Comparison of ENCODE assay signal across 31 cellular contexts in genomic region chr6:2920671-2921112, GRCh38. TPM values are rescaled to one million over a fixed set of nuclear protein-coding genes. Genes with fewer than 3 reads are reported as not detected.
A peak's percentile ranks its signal among the peaks of the same experiment; 100 is the strongest.
DNase-seq lines count a peak whose midpoint lies in the region; ATAC-seq, FAIRE-seq and TF ChIP-seq lines count a peak whose summit lies in the region.
"Had no signal": no experiment of that assay in that cellular context is flagged by ENCODE, and none has a peak within 500 bp of the region (broad histone marks: within the 10 kb centered on the region; RNA-seq: fewer than 3 reads in every experiment).

No MANE protein-coding gene starts in this region.

- H4K5ac ChIP-seq in H1 (ENCODE audit: insufficient read length, low read depth, low read length): peak overlapping the region; percentile 34

- H4K8ac ChIP-seq in H1 (ENCODE audit: extremely low read depth, insufficient read depth, low read length) (peak overlapping the region; percentile 77), trophoblast cell (ENCODE audit: low read depth, low read length) (no peak overlapping the region)

- H2AK5ac ChIP-seq in H1 (ENCODE audit: low read depth, low read length) (peak overlapping the region; percentile 95), trophoblast cell (ENCODE audit: low read length) (no peak overlapping the region)

- POLR2A ChIA-PET in activated CD4-positive, alpha-beta T cell treated with anti-CD3 and anti-CD28 coated beads, Interleukin-2, amount 10 ng/mL, durations not matched to agents 7 days and 5 days (lab: Charles Lee): no interaction called here
- POLR2A ChIA-PET in HCT116 (lab: Charles Lee): no interaction called here
- POLR2A ChIA-PET in H1 (lab: Charles Lee; ENCODE audit: partially characterized antibody): interaction anchor here (0.7 to 2.3 kb wide), 4 partner anchors 9 to 68 kb away, joined by 3 to 10 read pairs (median 3); no protein-coding TSS in a partner anchor

- FAIRE-seq in H1 (lab: Jason Lieb, UNC): no peak
- FAIRE-seq: D721Med, endometrium, frontal cortex, H54, urothelium cell line had no signal

- ATAC-seq in HCT116 (peak; percentile 61; the same call in 1 of the 2 replicates), GM19351 (IDR thresholded peaks at IDR 0.05; ENCODE audit: unreplicated experiment) (no peak)
- ATAC-seq: Panc1 had no signal

- H2BK15ac ChIP-seq in H1 (ENCODE audit: low read length): peak overlapping the region; percentile 76; the same call in 1 of the 2 replicates

- H2BK20ac ChIP-seq in H1 (ENCODE audit: low read length): peak overlapping the region; percentile 96; the same call in 1 of the 2 replicates

- TF ChIP-seq CTCF in HCT116 (IDR thresholded peaks at IDR 0.05 in 2 of 3, conservative IDR thresholded peaks at IDR 0.05 in 1 of 3; ENCODE audit: borderline replicate concordance in 1 of 3, insufficient read depth in 1 of 3, low read depth in 2 of 3, low read length in 2 of 3): no peak
- TF ChIP-seq CTCF in H1 (IDR thresholded peaks at IDR 0.05; ENCODE audit: control extremely low read depth in 1 of 3, insufficient read depth in 1 of 3, low read depth in 1 of 3, low read length in 3 of 3): no peak

- H3K79me1 ChIP-seq in H1 (ENCODE audit: low read depth, low read length) (no peaks in the 10 kb centered on the region), trophoblast cell (ENCODE audit: low read length) (no peaks in the 10 kb centered on the region)

- H3K23me2 ChIP-seq in H1 (ENCODE audit: low read depth, low read length): no peaks in the 10 kb centered on the region

- H3K4me2 ChIP-seq in HCT116 (ENCODE audit: low read length): no peak overlapping the region
- H3K4me2 ChIP-seq in H1 (ENCODE audit: insufficient read depth in 1 of 2, low read depth in 2 of 2, low read length in 2 of 2): peak overlapping the region in 1 of 2 experiments; percentile 21; a peak in 1 of 4 replicates
- H3K4me2 ChIP-seq in trophoblast cell (ENCODE audit: low read length): no peak overlapping the region
- H3K4me2 ChIP-seq: smooth muscle cell had no signal

- H3K27me3 ChIP-seq in HCT116 (ENCODE audit: insufficient read depth, low read length): no peaks in the 10 kb centered on the region
- H3K27me3 ChIP-seq in H1 (replicated peaks in 1 of 4; ENCODE audit: control insufficient read depth in 3 of 4, extremely low read depth in 1 of 4, insufficient read depth in 3 of 4, low read length in 3 of 4): no peaks in the 10 kb centered on the region
- no peaks in the 10 kb centered on the region for H3K27me3 ChIP-seq in trophoblast cell (ENCODE audit: insufficient read depth, low read length)
- H3K27me3 ChIP-seq: ascending aorta, cardiac muscle cell, suprapubic skin had no signal

- no peaks in the 10 kb centered on the region for H3K36me3 Mint-ChIP-seq in activated CD4-positive, alpha-beta T cell treated with anti-CD3 and anti-CD28 coated beads, Interleukin-2, amount 10 ng/mL, durations not matched to agents 7 days and 5 days (ENCODE audit: low read depth)
- H3K36me3 Mint-ChIP-seq: naive B cell had no signal

- no peak overlapping the region for H4K12ac ChIP-seq in trophoblast cell (ENCODE audit: low read depth, low read length)

- H2BK120ac ChIP-seq in H1 (replicated peaks; ENCODE audit: low read depth, low read length) (peak overlapping the region; percentile 52), trophoblast cell (ENCODE audit: insufficient read depth, low read length, poor library complexity) (no peak overlapping the region)

- H4K91ac ChIP-seq in H1 (replicated peaks; ENCODE audit: insufficient read length, low read length) (peak overlapping the region; percentile 84), trophoblast cell (ENCODE audit: low read depth, low read length) (no peak overlapping the region)

- H3K4me3 ChIP-seq in HCT116 (replicated peaks in 1 of 2; ENCODE audit: low read depth in 1 of 2, low read length in 2 of 2): no peak overlapping the region
- no peak overlapping the region for H3K4me3 ChIP-seq in H1 (ENCODE audit: extremely low read depth in 1 of 4, insufficient read depth in 2 of 4, low read depth in 3 of 4, low read length in 4 of 4)
- H3K4me3 ChIP-seq in trophoblast cell (ENCODE audit: low read depth, low read length): no peak overlapping the region
- H3K4me3 ChIP-seq: ascending aorta, cardiac muscle cell, smooth muscle cell, suprapubic skin had no signal

- DNase-seq in activated CD4-positive, alpha-beta T cell treated with anti-CD3 and anti-CD28 coated beads, Interleukin-2, amount 10 ng/mL, durations not matched to agents 7 days and 5 days: no peak
- DNase-seq in activated CD4-positive, alpha-beta T cell treated with anti-CD3 and anti-CD28 coated beads, Interleukin-2, amount 50 U/mL, for 4 hours: no peak
- no peak for DNase-seq in HCT116 (ENCODE audit: low read depth, low spot score)
- DNase-seq in H1 (ENCODE audit: low read depth in 1 of 2, low spot score in 2 of 2): peak in 1 of 2 experiments; percentile 55
- peak; percentile 98 to 99 for DNase-seq in trophoblast cell
- DNase-seq in NCI-H1694 (lab: John Stamatoyannopoulos, UW): no peak
- no peak for DNase-seq in activated CD4-positive, alpha-beta T cell treated with anti-CD3 and anti-CD28 coated beads for 4 hours
- DNase-seq: 8988T; activated CD4-positive, alpha-beta T cell treated with anti-CD3 and anti-CD28 coated beads, Interleukin-2, amount 10 ng/mL, durations not matched to agents 24 days and 14 days; activated gamma-delta T cell; activated naive CD8-positive, alpha-beta T cell treated with anti-CD3 and anti-CD28 coated beads, Interleukin-2, amount 10 ng/mL, durations not matched to agents 7 days and 5 days; immature natural killer cell; naive B cell; NCI-H1105; NCI-H2029 treated with DMSO at 0.1 percent for 48 hours; NCI-H2227 treated with DMSO at 0.1 percent for 48 hours; NCI-H526 treated with DMSO at 0.1 percent for 48 hours; SHP77 had no signal

- no peak overlapping the region for H3K4me3 Mint-ChIP-seq in activated CD4-positive, alpha-beta T cell treated with anti-CD3 and anti-CD28 coated beads, Interleukin-2, amount 10 ng/mL, durations not matched to agents 7 days and 5 days
- H3K4me3 Mint-ChIP-seq: activated CD4-positive, alpha-beta T cell treated with anti-CD3 and anti-CD28 coated beads, Interleukin-2, amount 10 ng/mL, durations not matched to agents 24 days and 14 days; activated naive CD8-positive, alpha-beta T cell treated with anti-CD3 and anti-CD28 coated beads, Interleukin-2, amount 10 ng/mL, durations not matched to agents 7 days and 5 days; CD14-positive monocyte; immature natural killer cell; naive B cell had no signal

- H4K20me1 ChIP-seq in HCT116 (ENCODE audit: insufficient read depth) (no peaks in the 10 kb centered on the region), H1 (replicated peaks in 1 of 2; ENCODE audit: control insufficient read depth in 1 of 2, insufficient read depth in 2 of 2, low read length in 2 of 2) (no peaks in the 10 kb centered on the region)

- H3K56ac ChIP-seq in H1 (replicated peaks; ENCODE audit: insufficient read length, low read depth, low read length): no peak overlapping the region

- H2AFZ ChIP-seq in HCT116 (ENCODE audit: low read depth, low read length, poor library complexity, severe bottlenecking): no peak overlapping the region
- H2AFZ ChIP-seq in H1 (ENCODE audit: low read length): no peak overlapping the region
- no peak overlapping the region for H2AFZ ChIP-seq in trophoblast cell (ENCODE audit: insufficient read depth, low read length, poor library complexity)

- H3K9me3 ChIP-seq in HCT116 (ENCODE audit: control insufficient read depth in 1 of 2, insufficient read depth in 1 of 2, low read depth in 1 of 2, low read length in 2 of 2) (no peaks in the 10 kb centered on the region), H1 (ENCODE audit: insufficient read depth in 2 of 2, low read depth in 1 of 2, low read length in 1 of 2) (no peaks in the 10 kb centered on the region), trophoblast cell (ENCODE audit: insufficient read depth, low read depth, low read length) (peaks cover 3% of the 10 kb centered on the region)
- H3K9me3 ChIP-seq: ascending aorta, suprapubic skin had no signal

- intact Hi-C loops in HCT116 (cut with micrococcal nuclease): no loop called here

- no peaks in the 10 kb centered on the region for H3K4me1 ChIP-seq in HCT116 (ENCODE audit: control insufficient read depth in 1 of 2, insufficient read depth in 2 of 2, low read length in 2 of 2)
- peaks cover 9 to 32% (median 20%) of the 10 kb centered on the region in 4 experiments for H3K4me1 ChIP-seq in H1 (replicated peaks in 1 of 4; ENCODE audit: control insufficient read depth in 3 of 4, insufficient read depth in 4 of 4, low read length in 3 of 4)
- H3K4me1 ChIP-seq in trophoblast cell (ENCODE audit: control insufficient read depth in 1 of 2, insufficient read depth in 2 of 2, low read length in 2 of 2): no peaks in the 10 kb centered on the region
- H3K4me1 ChIP-seq: ascending aorta, suprapubic skin had no signal

- H2BK5ac ChIP-seq in H1 (ENCODE audit: low read depth, low read length): peak overlapping the region; percentile 57; the same call in 1 of the 2 replicates
- H2BK5ac ChIP-seq in trophoblast cell (ENCODE audit: low read depth, low read length, poor library complexity): no peak overlapping the region

- no peak overlapping the region for H3K9ac ChIP-seq in HCT116 (ENCODE audit: low read length)
- no peak overlapping the region for H3K9ac ChIP-seq in H1 (replicated peaks in 1 of 4; ENCODE audit: extremely low read depth in 1 of 4, low read depth in 3 of 4, low read length in 3 of 4)
- no peak overlapping the region for H3K9ac ChIP-seq in trophoblast cell (ENCODE audit: low read length)

- H3K27me3 Mint-ChIP-seq in activated CD4-positive, alpha-beta T cell treated with anti-CD3 and anti-CD28 coated beads, Interleukin-2, amount 10 ng/mL, durations not matched to agents 7 days and 5 days: peaks cover 9% of the 10 kb centered on the region
- H3K27me3 Mint-ChIP-seq: IgD-negative memory B cell had no signal

- CTCF ChIA-PET in activated CD4-positive, alpha-beta T cell treated with anti-CD3 and anti-CD28 coated beads, Interleukin-2, amount 10 ng/mL, durations not matched to agents 7 days and 5 days (lab: Charles Lee): interaction anchor here (0.6 to 2.3 kb wide), 5 partner anchors 11 to 111 kb away, joined by 3 to 9 read pairs (median 4); no protein-coding TSS in a partner anchor
- CTCF ChIA-PET in HCT116 (lab: Charles Lee) (no interaction called here), H1 (lab: Charles Lee; ENCODE audit: partially characterized antibody) (interaction anchor here (0.5 to 3.9 kb wide), 10 partner anchors 9 to 267 kb away, joined by 3 to 35 read pairs (median 3); no protein-coding TSS in a partner anchor)

- 91% methylated on average over 14 of the region's 14 CpGs; no CpG with 5 or more reads in 1 of the 2 experiments for WGBS in H1 (ENCODE audit: extremely low coverage in 1 of 2, insufficient coverage in 1 of 2, insufficient read length in 1 of 2, insufficient replicate concordance in 2 of 2, low coverage in 1 of 2, low lambda C conversion rate in 2 of 2, missing lambda C conversion rate in 1 of 2), 2 experiments
- WGBS in trophoblast cell (ENCODE audit: extremely low coverage, insufficient coverage, insufficient read length): no CpG with 5 or more reads among the region's 14 CpGs

- H3K36me3 ChIP-seq in HCT116 (ENCODE audit: control insufficient read depth in 1 of 2, insufficient read depth in 2 of 2, low read length in 2 of 2): no peaks in the 10 kb centered on the region
- H3K36me3 ChIP-seq in H1 (ENCODE audit: control insufficient read depth in 2 of 4, insufficient read depth in 4 of 4, low read length in 3 of 4): no peaks in the 10 kb centered on the region
- no peaks in the 10 kb centered on the region for H3K36me3 ChIP-seq in trophoblast cell (ENCODE audit: control insufficient read depth in 1 of 2, insufficient read depth in 2 of 2, low read length in 2 of 2)
- H3K36me3 ChIP-seq: ascending aorta, cardiac muscle cell, suprapubic skin had no signal

- RAD21 ChIA-PET in HCT116 (lab: Charles Lee; ENCODE audit: low non-redundant PET in 1 of 2, low total read pairs in 2 of 2, uncharacterized antibody in 2 of 2, unreplicated experiment in 2 of 2): interaction anchor here in 1 of 2 experiments (1.0 kb wide), 1 partner anchor 129 kb away, joined by 4 read pairs; no protein-coding TSS in a partner anchor

- H3K4me1 Mint-ChIP-seq in activated CD4-positive, alpha-beta T cell treated with anti-CD3 and anti-CD28 coated beads, Interleukin-2, amount 10 ng/mL, durations not matched to agents 7 days and 5 days: peaks cover 23% of the 10 kb centered on the region

- H3K9me3 Mint-ChIP-seq in activated CD4-positive, alpha-beta T cell treated with anti-CD3 and anti-CD28 coated beads, Interleukin-2, amount 10 ng/mL, durations not matched to agents 7 days and 5 days: peaks cover 8% of the 10 kb centered on the region
- H3K9me3 Mint-ChIP-seq: IgD-negative memory B cell, immature natural killer cell, naive B cell had no signal

- no peaks in the 10 kb centered on the region for H3K9me2 ChIP-seq in HCT116 (ENCODE audit: insufficient read depth)

- H3K18ac ChIP-seq in H1 (ENCODE audit: extremely low read depth, low read length): peak overlapping the region; percentile 84
- H3K18ac ChIP-seq in trophoblast cell (ENCODE audit: low read length): no peak overlapping the region

- TF ChIP-seq POLR2A in HCT116 (IDR thresholded peaks at IDR 0.05; ENCODE audit: borderline replicate concordance, extremely low read depth, insufficient read depth, insufficient read length) (no peak), H1 (IDR thresholded peaks at IDR 0.05; ENCODE audit: control extremely low read depth in 1 of 2, low read depth in 2 of 2, low read length in 2 of 2) (no peak)

- TF ChIP-seq RAD21 in HCT116 (IDR thresholded peaks at IDR 0.05; ENCODE audit: low read depth): no peak
- no peak for TF ChIP-seq RAD21 in H1 (IDR thresholded peaks at IDR 0.05 in 1 of 2, conservative IDR thresholded peaks at IDR 0.05 in 1 of 2; ENCODE audit: low read depth in 2 of 2, low read length in 2 of 2)

- H3K4ac ChIP-seq in H1 (replicated peaks; ENCODE audit: insufficient read length, low read depth, low read length) (peak overlapping the region; percentile 58), trophoblast cell (ENCODE audit: low read depth, low read length) (no peak overlapping the region)

- H3K27ac ChIP-seq in HCT116 (ENCODE audit: low read depth, low read length) (no peak overlapping the region), H1 (ENCODE audit: low read depth, low read length) (no peak overlapping the region), trophoblast cell (ENCODE audit: low read depth, low read length) (no peak overlapping the region)
- H3K27ac ChIP-seq: ascending aorta, cardiac muscle cell, suprapubic skin had no signal

- TF ChIP-seq EP300 in H1 (IDR thresholded peaks at IDR 0.05; ENCODE audit: borderline replicate concordance in 1 of 2, low read depth in 2 of 2, low read length in 2 of 2): no peak

- H3K79me2 ChIP-seq in HCT116 (ENCODE audit: insufficient read depth, low read length): no peaks in the 10 kb centered on the region
- no peaks in the 10 kb centered on the region for H3K79me2 ChIP-seq in H1 (ENCODE audit: control insufficient read depth in 1 of 2, insufficient read depth in 2 of 2, low read length in 2 of 2)
- no peaks in the 10 kb centered on the region for H3K79me2 ChIP-seq in trophoblast cell (ENCODE audit: control insufficient read depth, insufficient read depth, low read length, poor library complexity)

- peak overlapping the region; percentile 72 for H3K27ac Mint-ChIP-seq in activated CD4-positive, alpha-beta T cell treated with anti-CD3 and anti-CD28 coated beads, Interleukin-2, amount 10 ng/mL, durations not matched to agents 7 days and 5 days
- H3K27ac Mint-ChIP-seq: activated CD4-positive, alpha-beta T cell treated with anti-CD3 and anti-CD28 coated beads, Interleukin-2, amount 10 ng/mL, durations not matched to agents 24 days and 14 days; activated naive CD8-positive, alpha-beta T cell treated with anti-CD3 and anti-CD28 coated beads, Interleukin-2, amount 10 ng/mL, durations not matched to agents 7 days and 5 days; IgD-negative memory B cell; naive B cell had no signal

- no TSS peak for BruUV-seq in HCT116 (replicated peaks; lab: Mats Ljungman, UMichigan)

- H3K23ac ChIP-seq in H1 (ENCODE audit: insufficient read length) (no peak overlapping the region), trophoblast cell (ENCODE audit: low read length) (no peak overlapping the region)

- H2BK12ac ChIP-seq in H1 (ENCODE audit: low read depth, low read length) (peak overlapping the region; percentile 95), trophoblast cell (ENCODE audit: low read length) (peak overlapping the region; percentile 15)

- H3K14ac ChIP-seq in H1 (ENCODE audit: insufficient read length) (no peak overlapping the region), trophoblast cell (ENCODE audit: low read length) (no peak overlapping the region)

RNA-seq across cellular contexts. Expression of gene SERPINB9, which starts 17.6 kb away (rescaled TPM):
- total RNA-seq in activated CD4-positive, alpha-beta T cell treated with anti-CD3 and anti-CD28 coated beads, Interleukin-2, amount 10 ng/mL, durations not matched to agents 7 days and 5 days: 10 to 100 TPM; 40.2 to 49.4 TPM
- 31.5 TPM for total RNA-seq in HCT116 (2021; ENCODE audit: unreplicated experiment)
- 18.2 and 23.9 TPM in 2 replicates for polyA plus RNA-seq in HCT116 (2012)
- 63.5 and 66.8 TPM in 2 replicates for total RNA-seq in H1 (2021; fragmentation: NEBNext Ultra II Directional; extraction: Animal tissue kit (Norgen Biotek cat#: 25700))
- 53.5 and 93.8 TPM in 2 replicates for polyA plus RNA-seq in H1 (2011; rRNA removed)
- polyA plus RNA-seq in H1 (2011; cell fraction: cytosol; rRNA removed): 58.9 TPM
- polyA plus RNA-seq in H1 (2011; cell fraction: nucleus; rRNA removed): 23.5 TPM
- 56.9 to 68.1 TPM (median 58.4 TPM) in 4 replicates for polyA plus RNA-seq in H1 (2012, experiment 1 of 2)
- polyA plus RNA-seq in H1 (2012, experiment 2 of 2): 26.8 TPM
- polyA plus RNA-seq in H1 (2013, experiment 1 of 2): 31.2 TPM
- polyA plus RNA-seq in H1 (2013, experiment 2 of 2): 29.8 TPM
- 100 and 149 TPM in 2 replicates for polyA minus RNA-seq in H1 (2011; rRNA and poly(A)+ RNA removed)
- 53.1 TPM for polyA minus RNA-seq in H1 (2011; cell fraction: cytosol; rRNA and poly(A)+ RNA removed)
- polyA minus RNA-seq in H1 (2011; cell fraction: nucleus; rRNA and poly(A)+ RNA removed): 25.0 TPM
- 414 and 460 TPM in 2 replicates for polyA plus RNA-seq in trophoblast cell (2013)

RNA-seq across cellular contexts. Expression of gene SERPINB6, which starts 50.7 kb away (rescaled TPM):
- 10 to 100 TPM in 1 of 2 experiments, 1 to 10 TPM in 1; 9.1 to 14.3 TPM for total RNA-seq in activated CD4-positive, alpha-beta T cell treated with anti-CD3 and anti-CD28 coated beads, Interleukin-2, amount 10 ng/mL, durations not matched to agents 7 days and 5 days
- total RNA-seq in HCT116 (2021; ENCODE audit: unreplicated experiment): 103 TPM
- polyA plus RNA-seq in HCT116 (2012): 112 and 120 TPM in 2 replicates
- 29.4 and 31.2 TPM in 2 replicates for total RNA-seq in H1 (2021; fragmentation: NEBNext Ultra II Directional; extraction: Animal tissue kit (Norgen Biotek cat#: 25700))
- 27.2 and 29.5 TPM in 2 replicates for polyA plus RNA-seq in H1 (2011; rRNA removed)
- 32.8 TPM for polyA plus RNA-seq in H1 (2011; cell fraction: cytosol; rRNA removed)
- polyA plus RNA-seq in H1 (2011; cell fraction: nucleus; rRNA removed): 24.9 TPM
- 27.7 to 33.6 TPM (median 29.1 TPM) in 4 replicates for polyA plus RNA-seq in H1 (2012, experiment 1 of 2)
- polyA plus RNA-seq in H1 (2012, experiment 2 of 2): 22.1 TPM
- polyA plus RNA-seq in H1 (2013, experiment 1 of 2): 31.5 TPM
- polyA plus RNA-seq in H1 (2013, experiment 2 of 2): 31.6 TPM
- 13.3 and 15.1 TPM in 2 replicates for polyA minus RNA-seq in H1 (2011; rRNA and poly(A)+ RNA removed)
- 12.4 TPM for polyA minus RNA-seq in H1 (2011; cell fraction: cytosol; rRNA and poly(A)+ RNA removed)
- polyA minus RNA-seq in H1 (2011; cell fraction: nucleus; rRNA and poly(A)+ RNA removed): 9.6 TPM
- 72.6 and 74.8 TPM in 2 replicates for polyA plus RNA-seq in trophoblast cell (2013)

Comparison
In these comparisons a context has a peak if more than half of its experiments do, and no peak if none do; other contexts are left out.
1. DNase-seq: peak in trophoblast cell (2 of 2); none in activated CD4-positive, alpha-beta T cell treated with anti-CD3 and anti-CD28 coated beads, Interleukin-2, amount 10 ng/mL, durations not matched to agents 7 days and 5 days (single experiment), activated CD4-positive, alpha-beta T cell treated with anti-CD3 and anti-CD28 coated beads, Interleukin-2, amount 50 U/mL, for 4 hours (0 of 2), HCT116 (single experiment), NCI-H1694 (single experiment) and activated CD4-positive, alpha-beta T cell treated with anti-CD3 and anti-CD28 coated beads for 4 hours (0 of 2).